ENCODE assay signal across 9 cellular contexts in genomic region chr14:80543211-80543610, GRCh38.
"Had no signal": no experiment of that assay in that cellular context is flagged by ENCODE, and none has a peak within 500 bp of the region (broad histone marks: within the 10 kb centered on the region; RNA-seq: fewer than 3 reads in every experiment).

No MANE protein-coding gene starts in this region.

- ATAC-seq: GM23338, HCT116 had no signal

- DNase-seq: GM23248, GOT3, H7, H9, HCEC 1CT, HFFc6 had no signal

- H3K4me3 ChIP-seq: GM23248, GM23338, HAP-1 had no signal
